In the genomic region with DNA sequence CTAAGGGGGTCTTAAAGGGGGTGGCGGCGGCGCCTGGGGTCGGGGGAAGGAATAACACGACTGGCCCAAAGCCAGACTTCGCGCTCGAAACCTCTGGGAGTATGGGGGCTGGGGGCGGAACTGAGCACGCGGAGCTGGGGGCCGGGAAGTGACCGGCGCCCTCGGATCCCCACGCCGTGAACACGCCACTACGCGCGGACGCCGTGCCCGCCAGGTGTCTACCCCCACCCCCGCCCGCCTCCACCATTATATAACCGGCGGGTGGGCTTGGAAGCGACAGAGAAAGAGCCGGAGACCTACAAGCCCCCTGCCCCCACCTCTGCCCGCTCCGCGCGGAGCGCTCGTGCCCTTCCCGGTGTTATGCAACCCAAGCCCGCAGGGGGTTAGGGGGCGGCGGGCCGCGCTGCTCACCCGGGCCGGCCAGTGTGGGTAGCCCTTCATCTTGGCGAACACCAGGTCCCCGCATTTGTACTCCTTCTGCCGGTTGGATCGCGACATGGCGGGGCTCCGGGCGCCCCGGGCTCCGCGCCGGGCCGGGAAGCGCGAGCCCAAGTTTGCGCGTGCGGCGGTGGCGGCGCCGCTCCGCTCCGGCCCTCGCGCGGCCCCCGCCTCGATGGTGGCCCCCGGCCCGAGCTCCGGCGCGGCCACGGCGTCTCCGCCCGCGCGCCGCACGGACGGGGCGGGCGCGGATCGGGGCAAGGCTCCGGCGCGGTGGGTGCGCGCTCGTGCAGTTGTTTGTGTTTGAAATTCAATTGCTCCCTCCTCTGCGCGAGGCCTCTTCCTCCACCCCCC, we compare ENCODE assay signal across 8 cellular contexts. TPM values are rescaled to one million over a fixed set of nuclear protein-coding genes. Genes with fewer than 3 reads are reported as not detected.
DNase-seq lines count a peak whose midpoint lies in the region; ATAC-seq and TF ChIP-seq lines count a peak whose summit lies in the region.

HDGF (minus strand) TSS at position 744 of the 792 bp plus-strand sequence; CDS start at position 498, 246 bp downstream.

- dilution Hi-C loops in mammary epithelial cell (cut with HindIII; ENCODE audit: low sequenced_read_pairs): no loop called here

- ATAC-seq in HG03039 (IDR thresholded peaks at IDR 0.05; ENCODE audit: unreplicated experiment): peak; percentile 11

- no peaks in the 10 kb centered on the region for H3K9me3 Mint-ChIP-seq in immature natural killer cell

- peaks cover 59 to 60% of the 10 kb centered on the region in 2 donors for H3K4me1 Mint-ChIP-seq in immature natural killer cell

- intact Hi-C loops in mammary epithelial cell (cut with micrococcal nuclease): loop anchor here (1.0 kb wide), 3 partner anchors 10 to 23 kb away; partner anchors contain the start of genes ISG20L2, METTL25B, MRPL24 and PRCC

- H3K4me2 ChIP-seq in mammary epithelial cell (ENCODE audit: insufficient read depth, low read depth, low read length) (peak within 1 kb of the TSS; percentile 92), smooth muscle cell (peak within 1 kb of the TSS; percentile 97)

- peak within 1 kb of the TSS; percentile 92 to 97 (median 93) for H3K4me3 Mint-ChIP-seq in immature natural killer cell

- peaks cover 6% of the 10 kb centered on the region for H3F3A ChIP-seq in smooth muscle cell (ENCODE audit: low read depth)

- peaks cover 6 to 10% (median 8%) of the 10 kb centered on the region in 3 donors for H3K27me3 Mint-ChIP-seq in immature natural killer cell (ENCODE audit: low read depth in 3 of 3)

- H3K9ac ChIP-seq in mammary epithelial cell (ENCODE audit: insufficient read depth, low read length) (peak within 1 kb of the TSS; percentile 99), smooth muscle cell (ENCODE audit: low read depth) (peak within 1 kb of the TSS; percentile 100)

- peak within 1 kb of the TSS; percentile 91 to 97 (median 95) for H3K27ac Mint-ChIP-seq in immature natural killer cell

- no peaks in the 10 kb centered on the region for H3K36me3 ChIP-seq in SJCRH30
- H3K36me3 ChIP-seq in mammary epithelial cell (ENCODE audit: insufficient read depth, low read length): no peaks in the 10 kb centered on the region
- no peaks in the 10 kb centered on the region for H3K36me3 ChIP-seq in smooth muscle cell (ENCODE audit: low read depth)

- in situ Hi-C loops in mammary epithelial cell (cut with MboI; ENCODE audit: low sequenced_read_pairs in 2 of 2): no loop called here
- in situ Hi-C loops in KBM-7 (cut with MboI; ENCODE audit: low pct_unique_long_range_greater_than_20kb, low sequenced_read_pairs): no loop called here

- TF ChIP-seq CTCF in mammary epithelial cell (conservative IDR thresholded peaks at IDR 0.05 in 1 of 2, IDR thresholded peaks at IDR 0.05 in 1 of 2; ENCODE audit: extremely low read depth in 1 of 2, insufficient read depth in 1 of 2, low read depth in 1 of 2, low read length in 2 of 2): no peak
- TF ChIP-seq CTCF in smooth muscle cell (IDR thresholded peaks at IDR 0.05; ENCODE audit: borderline replicate concordance, insufficient read depth, poor library complexity, severe bottlenecking): no peak

- CTCF ChIA-PET in mammary epithelial cell (lab: Charles Lee; ENCODE audit: low non-redundant PET): interaction anchor here (0.6 kb wide), 1 partner anchor 61 kb away, joined by 4 read pairs; no protein-coding TSS in a partner anchor

- H3K27me3 ChIP-seq in SJCRH30: no peaks in the 10 kb centered on the region
- H3K27me3 ChIP-seq in mammary epithelial cell (ENCODE audit: insufficient read depth, low read length): no peaks in the 10 kb centered on the region
- H3K27me3 ChIP-seq in smooth muscle cell (ENCODE audit: low read depth): no peaks in the 10 kb centered on the region

- H3K9me3 ChIP-seq in SJCRH30 (replicated peaks): no peaks in the 10 kb centered on the region
- H3K9me3 ChIP-seq in mammary epithelial cell (replicated peaks; ENCODE audit: insufficient read depth, low read length): no peaks in the 10 kb centered on the region
- H3K9me3 ChIP-seq in smooth muscle cell (replicated peaks; ENCODE audit: low read depth): no peaks in the 10 kb centered on the region

- WGBS in mammary epithelial cell (ENCODE audit: low coverage, missing lambda C conversion rate): under 1% methylated on average over 17 of the region's 99 CpGs
- under 1% methylated on average over 80 of the region's 99 CpGs for WGBS in smooth muscle cell (ENCODE audit: low lambda C conversion rate)

- H3K4me3 ChIP-seq in SJCRH30: peak within 1 kb of the TSS; percentile 94
- peak within 1 kb of the TSS; percentile 72 to 76 (median 72) for H3K4me3 ChIP-seq in mammary epithelial cell (replicated peaks in 1 of 3; ENCODE audit: insufficient read depth in 1 of 3, low read depth in 2 of 3, low read length in 3 of 3)
- peak within 1 kb of the TSS; percentile 75 for H3K4me3 ChIP-seq in smooth muscle cell

- H2AFZ ChIP-seq in mammary epithelial cell (ENCODE audit: low read depth, low read length) (peak within 1 kb of the TSS; percentile 81), smooth muscle cell (ENCODE audit: low read depth) (peak within 1 kb of the TSS; percentile 80)

- H3K4me1 ChIP-seq in SJCRH30 (peaks cover 37% of the 10 kb centered on the region), mammary epithelial cell (ENCODE audit: insufficient read depth, low read length) (peaks cover 40% of the 10 kb centered on the region), smooth muscle cell (ENCODE audit: low read depth) (peaks cover 44% of the 10 kb centered on the region)

- H4K20me1 ChIP-seq in mammary epithelial cell (ENCODE audit: insufficient read depth, low read length): no peaks in the 10 kb centered on the region
- no peaks in the 10 kb centered on the region for H4K20me1 ChIP-seq in smooth muscle cell (ENCODE audit: low read depth)

- DNase-seq in activated T-cell treated with anti-CD3 and anti-CD28 coated beads for 1 hour (ENCODE audit: low read depth) (peak; percentile 27), activated T-cell treated with anti-CD3 and anti-CD28 coated beads for 4 hours (no peak), SJCRH30 (peak; percentile 39 to 41), mammary epithelial cell (peak; percentile 42), immature natural killer cell (no peak), smooth muscle cell (lab: John Stamatoyannopoulos, UW; ENCODE audit: unreplicated experiment) (peak; percentile 47), KBM-7 (no peak)

- BruUV-seq in mammary epithelial cell (replicated peaks; lab: Mats Ljungman, UMichigan): no TSS peak

- H3K79me2 ChIP-seq in mammary epithelial cell (ENCODE audit: insufficient read depth, low read length): peaks cover 70% of the 10 kb centered on the region
- peaks cover 51% of the 10 kb centered on the region for H3K79me2 ChIP-seq in smooth muscle cell (ENCODE audit: low read depth)

- H3K36me3 Mint-ChIP-seq in immature natural killer cell: no peaks in the 10 kb centered on the region

- peak within 1 kb of the TSS; percentile 90 for H3K27ac ChIP-seq in SJCRH30
- peak within 1 kb of the TSS; percentile 100 for H3K27ac ChIP-seq in mammary epithelial cell (ENCODE audit: insufficient read depth, low read depth, low read length)
- H3K27ac ChIP-seq in smooth muscle cell (ENCODE audit: low read depth): peak within 1 kb of the TSS; percentile 100

RNA-seq across cellular contexts. Expression of gene HDGF, which starts in this region (rescaled TPM):
- total RNA-seq in SJCRH30 (2014; rRNA removed; shearing (Covaris generic)): 276 and 278 TPM in 2 replicates
- total RNA-seq in mammary epithelial cell (100 to 1,000 TPM; 122 to 332 TPM), smooth muscle cell (88.4 and 97.2 TPM in 2 replicates)
- polyA plus RNA-seq in mammary epithelial cell (159 TPM), immature natural killer cell (10 to 100 TPM; 27.5 to 35.4 (median 32.4) TPM), smooth muscle cell (109 and 134 TPM in 2 replicates)
- 309 TPM for polyA minus RNA-seq in mammary epithelial cell

Comparison
In these comparisons a context has a peak if more than half of its experiments do, and no peak if none do; other contexts are left out.
1. DNase-seq: peak in activated T-cell treated with anti-CD3 and anti-CD28 coated beads for 1 hour (single experiment), SJCRH30 (2 of 2), mammary epithelial cell (single experiment) and smooth muscle cell (single experiment); none in activated T-cell treated with anti-CD3 and anti-CD28 coated beads for 4 hours (single experiment), immature natural killer cell (0 of 3) and KBM-7 (single experiment).
2. Peak in every context shown above with its lines, with median percentiles within 50 percentile points of each other: H3K27ac ChIP-seq and H3K4me3 ChIP-seq.